Comparison of ENCODE assay signal across 11 cellular contexts in the genomic region with DNA sequence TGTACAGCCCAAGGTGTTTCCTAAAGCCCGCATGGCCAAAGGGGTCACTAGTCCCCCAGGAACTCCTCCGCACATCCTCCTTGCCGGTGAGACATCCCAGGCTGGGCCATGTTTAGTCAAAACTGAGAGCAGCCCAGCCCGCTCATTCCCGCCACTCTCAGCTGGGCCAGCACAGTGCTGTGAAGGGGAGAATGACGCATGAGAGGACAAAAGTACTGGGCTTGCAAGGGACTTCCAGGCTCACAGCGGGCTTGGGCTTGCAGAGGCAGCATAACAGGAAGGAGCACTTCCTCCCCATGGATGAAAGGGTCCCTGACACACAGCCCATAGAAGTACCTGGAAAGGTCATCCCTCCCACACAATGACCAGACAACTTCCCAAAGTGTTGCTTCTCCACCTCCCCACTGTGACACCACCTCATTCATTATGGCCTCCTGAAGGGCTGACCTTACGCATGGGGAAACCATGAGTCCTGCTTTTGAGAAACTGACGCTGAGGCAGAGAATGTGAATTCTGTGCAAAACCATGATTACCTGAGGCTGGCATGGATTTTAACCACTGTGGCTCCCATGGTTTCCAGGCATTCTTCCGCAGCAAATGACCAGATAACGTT. TPM values are rescaled to one million over a fixed set of nuclear protein-coding genes. Genes with fewer than 3 reads are reported as not detected.
DNase-seq lines count a peak whose midpoint lies in the region; ATAC-seq, FAIRE-seq and TF ChIP-seq lines count a peak whose summit lies in the region.
"Had no signal": no experiment of that assay in that cellular context is flagged by ENCODE, and none has a peak within 500 bp of the region (broad histone marks: within the 10 kb centered on the region; RNA-seq: fewer than 3 reads in every experiment).

No MANE protein-coding gene starts in this region.

- 62% methylated on average over 11 of the region's 11 CpGs for WGBS in right cardiac atrium

- no peaks in the 10 kb centered on the region for H3K9me3 ChIP-seq in right cardiac atrium (ENCODE audit: control insufficient read depth, low read length)

- intact Hi-C loops in right cardiac atrium (cut with DNase I) = no loop called here

- no peak overlapping the region for H3K4me3 ChIP-seq in right cardiac atrium (ENCODE audit: low read length)

- no peak for TF ChIP-seq POLR2A in GM12892 (IDR thresholded peaks at IDR 0.05; ENCODE audit: low read depth, low read length)

- H3K27ac ChIP-seq in right cardiac atrium (ENCODE audit: low read length) = peak overlapping the region; percentile 86

- H3K27me3 Mint-ChIP-seq in activated T-helper 17 cell treated with anti-CD3 and anti-CD28 coated beads, Interleukin-2, amount 50 U/mL, for 72 hours = no peaks in the 10 kb centered on the region
- H3K27me3 Mint-ChIP-seq in stimulated activated memory B cell treated with anti-CD40 and anti-IgM and Interleukin-4, amounts not matched to agents 10 μg/mL and 1 μg/mL and 100 μg/mL, for 72 hours = no peaks in the 10 kb centered on the region

- H3K9me3 Mint-ChIP-seq in activated T-helper 17 cell treated with anti-CD3 and anti-CD28 coated beads, Interleukin-2, amount 50 U/mL, for 72 hours = no peaks in the 10 kb centered on the region
- no peaks in the 10 kb centered on the region for H3K9me3 Mint-ChIP-seq in stimulated activated memory B cell treated with anti-CD40 and anti-IgM and Interleukin-4, amounts not matched to agents 10 μg/mL and 1 μg/mL and 100 μg/mL, for 72 hours

- peak; percentile 93 for ATAC-seq in activated T-helper 17 cell treated with anti-CD3 and anti-CD28 coated beads, Interleukin-2, amount 50 U/mL, for 72 hours (replicated peaks)
- peak; percentile 73 to 92 for ATAC-seq in right cardiac atrium
- no peak for ATAC-seq in stimulated activated memory B cell treated with anti-CD40 and anti-IgM and Interleukin-4, amounts not matched to agents 10 μg/mL and 1 μg/mL and 100 μg/mL, for 72 hours

- H3K27me3 ChIP-seq in right cardiac atrium (ENCODE audit: control insufficient read depth, insufficient read depth) = no peaks in the 10 kb centered on the region

- H3K36me3 Mint-ChIP-seq in activated T-helper 17 cell treated with anti-CD3 and anti-CD28 coated beads, Interleukin-2, amount 50 U/mL, for 72 hours (ENCODE audit: low read depth) = no peaks in the 10 kb centered on the region
- H3K36me3 Mint-ChIP-seq in stimulated activated memory B cell treated with anti-CD40 and anti-IgM and Interleukin-4, amounts not matched to agents 10 μg/mL and 1 μg/mL and 100 μg/mL, for 72 hours = no peaks in the 10 kb centered on the region

- no peak overlapping the region for H3K4me3 Mint-ChIP-seq in activated T-helper 17 cell treated with anti-CD3 and anti-CD28 coated beads, Interleukin-2, amount 50 U/mL, for 72 hours
- no peak overlapping the region for H3K4me3 Mint-ChIP-seq in stimulated activated memory B cell treated with anti-CD40 and anti-IgM and Interleukin-4, amounts not matched to agents 10 μg/mL and 1 μg/mL and 100 μg/mL, for 72 hours

- peak; percentile 82 for FAIRE-seq in GM12892 (lab: Jason Lieb, UNC)
- FAIRE-seq: endometrium, small intestine had no signal

- DNase-seq in GM12892 (ENCODE audit: insufficient read length) = no peak
- DNase-seq in right cardiac atrium = peak in 2 of 3 donors; percentile 47 to 61
- DNase-seq in HCEC 1CT = no peak
- no peak for DNase-seq in mucosa of gallbladder (ENCODE audit: low spot score)
- DNase-seq in amygdala (lab: John Stamatoyannopoulos, UW) = no peak
- DNase-seq: NCI-H1694 treated with DMSO at 0.1 percent for 48 hours, small intestine, T-helper 1 cell had no signal

- no peaks in the 10 kb centered on the region for H3K4me1 Mint-ChIP-seq in activated T-helper 17 cell treated with anti-CD3 and anti-CD28 coated beads, Interleukin-2, amount 50 U/mL, for 72 hours
- H3K4me1 Mint-ChIP-seq in stimulated activated memory B cell treated with anti-CD40 and anti-IgM and Interleukin-4, amounts not matched to agents 10 μg/mL and 1 μg/mL and 100 μg/mL, for 72 hours = peaks cover 40% of the 10 kb centered on the region

- no peak overlapping the region for H3K27ac Mint-ChIP-seq in activated T-helper 17 cell treated with anti-CD3 and anti-CD28 coated beads, Interleukin-2, amount 50 U/mL, for 72 hours
- peak overlapping the region; percentile 49 for H3K27ac Mint-ChIP-seq in stimulated activated memory B cell treated with anti-CD40 and anti-IgM and Interleukin-4, amounts not matched to agents 10 μg/mL and 1 μg/mL and 100 μg/mL, for 72 hours

- peaks cover 3% of the 10 kb centered on the region for H3K4me1 ChIP-seq in right cardiac atrium (ENCODE audit: control insufficient read depth, insufficient read depth, low read length)

RNA-seq across cellular contexts. Expression of gene ETS1, which starts 19.1 kb away (rescaled TPM):
- polyA plus RNA-seq in GM12892 (2012; ENCODE audit: missing spikeins) = 71.8 TPM
- 100 to 1,000 TPM; 309 to 471 TPM for total RNA-seq in activated T-helper 17 cell treated with anti-CD3 and anti-CD28 coated beads, Interleukin-2, amount 50 U/mL, for 72 hours
- total RNA-seq in right cardiac atrium (10 to 100 TPM; 38.3 to 60.6 (median 55.3) TPM), mucosa of gallbladder (39.4 TPM)
- polyA plus RNA-seq in right cardiac atrium = 24.5 TPM

Comparison
In these comparisons a context has a peak if more than half of its experiments do, and no peak if none do; other contexts are left out.
1. DNase-seq: peak in right cardiac atrium (2 of 3); none in GM12892 (single experiment), HCEC 1CT (single experiment), mucosa of gallbladder (single experiment) and amygdala (0 of 56).